Comparison of ENCODE assay signal across 1 cellular context in the genomic region with DNA sequence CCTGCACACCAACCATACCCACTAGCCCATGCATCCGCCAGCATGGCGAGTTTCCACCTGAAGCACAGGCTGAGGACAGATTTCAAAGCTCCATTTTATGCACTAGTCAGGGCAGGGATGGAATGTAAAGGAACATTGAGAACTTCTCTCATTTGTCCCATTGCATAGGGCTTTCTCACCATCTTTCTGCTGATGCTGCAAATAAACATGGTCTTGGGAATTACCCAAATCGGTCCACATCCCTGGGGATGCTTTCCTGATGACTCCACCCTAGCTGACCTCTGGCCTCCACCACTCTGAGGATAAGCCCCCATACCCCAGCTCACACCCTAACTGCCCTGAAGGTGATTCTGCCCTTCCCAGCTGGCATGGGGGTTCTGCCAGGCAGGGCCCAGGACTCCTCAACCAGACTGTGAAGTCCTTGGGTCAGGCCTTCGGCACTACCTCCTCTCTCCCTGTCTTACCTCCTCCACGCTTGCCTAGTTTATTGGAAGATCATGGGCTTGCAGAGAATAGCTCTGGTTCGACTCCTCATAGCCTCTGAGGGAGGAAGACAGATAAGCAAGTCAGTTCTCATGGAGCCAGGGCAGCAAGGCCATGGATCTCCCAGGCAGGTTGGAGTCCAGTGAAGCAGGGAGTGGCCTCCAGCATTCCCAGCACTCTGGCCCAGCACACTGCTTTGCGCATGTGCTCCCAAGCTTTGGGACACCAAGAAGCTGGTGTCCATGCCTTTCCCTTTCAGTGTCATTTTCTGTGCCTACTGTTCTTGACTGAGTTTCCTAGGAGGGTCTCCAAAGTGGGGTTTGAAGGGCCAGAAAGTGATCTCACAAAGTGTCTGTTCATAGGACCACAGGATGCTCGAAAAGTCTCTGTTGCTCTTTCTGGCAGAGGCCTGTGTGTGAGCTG.
TF ChIP-seq lines count a peak whose summit lies in the region.

No MANE protein-coding gene starts in this region.

TF ChIP-seq in K562, 482 proteins besides CTCF, POLR2A, EP300 and RAD21:
- TF ChIP-seq MAFG (tag; conservative IDR thresholded peaks at IDR 0.05), result peak; percentile 85
- TF ChIP-seq MAFF (IDR thresholded peaks at IDR 0.05; ENCODE audit: low read length), result peak; percentile 78
- TF ChIP-seq, protein P1, sequence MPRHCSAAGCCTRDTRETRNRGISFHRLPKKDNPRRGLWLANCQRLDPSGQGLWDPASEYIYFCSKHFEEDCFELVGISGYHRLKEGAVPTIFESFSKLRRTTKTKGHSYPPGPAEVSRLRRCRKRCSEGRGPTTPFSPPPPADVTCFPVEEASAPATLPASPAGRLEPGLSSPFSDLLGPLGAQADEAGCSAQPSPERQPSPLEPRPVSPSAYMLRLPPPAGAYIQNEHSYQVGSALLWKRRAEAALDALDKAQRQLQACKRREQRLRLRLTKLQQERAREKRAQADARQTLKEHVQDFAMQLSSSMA (CRISPR knock-in tag; IDR thresholded peaks at IDR 0.05), result no peak
- TF ChIP-seq NFYB (IDR thresholded peaks at IDR 0.05; ENCODE audit: extremely low read depth, insufficient read length), result no peak
- peak; percentile 84 for TF ChIP-seq C11orf30 (IDR thresholded peaks at IDR 0.05; ENCODE audit: low read depth)
- TF ChIP-seq NRF1 (conservative IDR thresholded peaks at IDR 0.05 in 1 of 2, IDR thresholded peaks at IDR 0.05 in 1 of 2), result peak; percentile 7 to 51; a peak in 3 of 4 replicates
- TF ChIP-seq KAT8 (IDR thresholded peaks at IDR 0.05; ENCODE audit: low read depth), result no peak
- TF ChIP-seq MAFK (IDR thresholded peaks at IDR 0.05; ENCODE audit: low read length), result peak; percentile 78
- peak; percentile 92 for TF ChIP-seq ZNF316 (IDR thresholded peaks at IDR 0.05)
- no peak for TF ChIP-seq ZNF707 (CRISPR knock-in tag; conservative IDR thresholded peaks at IDR 0.05)
